Comparison of ENCODE assay signal across 1 cellular context in the genomic region with DNA sequence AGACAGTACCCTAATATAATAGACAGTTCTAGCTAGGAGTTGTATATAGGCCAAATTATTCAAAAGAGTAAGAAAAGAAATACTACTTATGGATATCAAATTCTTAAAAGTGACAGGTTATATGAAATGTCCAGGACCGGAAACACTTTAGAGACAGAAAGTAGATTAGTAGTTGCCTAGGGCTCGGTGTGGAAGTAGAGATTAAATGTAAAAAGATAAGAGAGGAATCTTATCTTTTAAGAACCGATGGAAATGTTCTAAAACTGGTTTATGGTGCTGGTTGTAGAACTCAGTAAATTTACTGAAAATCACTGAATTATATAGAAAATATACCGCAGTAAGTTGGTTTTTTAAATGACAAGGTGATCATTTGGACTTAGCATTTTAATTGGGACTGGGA.
A peak's percentile ranks its signal among the peaks of the same experiment; 100 is the strongest.
TF ChIP-seq lines count a peak whose summit lies in the region.

No MANE protein-coding gene starts in this region.

TF ChIP-seq in K562, 482 proteins besides CTCF, POLR2A, EP300 and RAD21 (continued from another document):
- TF ChIP-seq, protein P1, sequence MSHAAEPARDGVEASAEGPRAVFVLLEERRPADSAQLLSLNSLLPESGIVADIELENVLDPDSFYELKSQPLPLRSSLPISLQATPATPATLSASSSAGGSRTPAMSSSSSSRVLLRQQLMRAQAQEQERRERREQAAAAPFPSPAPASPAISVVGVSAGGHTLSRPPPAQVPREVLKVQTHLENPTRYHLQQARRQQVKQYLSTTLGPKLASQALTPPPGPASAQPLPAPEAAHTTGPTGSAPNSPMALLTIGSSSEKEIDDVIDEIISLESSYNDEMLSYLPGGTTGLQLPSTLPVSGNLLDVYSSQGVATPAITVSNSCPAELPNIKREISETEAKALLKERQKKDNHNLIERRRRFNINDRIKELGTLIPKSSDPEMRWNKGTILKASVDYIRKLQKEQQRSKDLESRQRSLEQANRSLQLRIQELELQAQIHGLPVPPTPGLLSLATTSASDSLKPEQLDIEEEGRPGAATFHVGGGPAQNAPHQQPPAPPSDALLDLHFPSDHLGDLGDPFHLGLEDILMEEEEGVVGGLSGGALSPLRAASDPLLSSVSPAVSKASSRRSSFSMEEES (CRISPR knock-in tag; IDR thresholded peaks at IDR 0.05), result no peak
- TF ChIP-seq TAL1 (IDR thresholded peaks at IDR 0.05) (peak; percentile 67), MNT (conservative IDR thresholded peaks at IDR 0.05) (no peak), ZNF778 (CRISPR knock-in tag; IDR thresholded peaks at IDR 0.05) (no peak), TCF3 (CRISPR knock-in tag; IDR thresholded peaks at IDR 0.05) (peak; percentile 31; the same call in 1 of the 2 replicates), RFX5 (IDR thresholded peaks at IDR 0.05; ENCODE audit: low read depth, low read length) (no peak), FOXJ2 (tag; IDR thresholded peaks at IDR 0.05) (0 out of 2 replicates have a peak, but pooled peaks have one; percentile 21), FUS (optimal IDR thresholded peaks at IDR 0.05; ENCODE audit: low read depth, low read length) (no peak), YY1 (IDR thresholded peaks at IDR 0.05; ENCODE audit: borderline replicate concordance in 1 of 3, control insufficient read depth in 1 of 3, extremely low read depth in 1 of 3, insufficient read depth in 3 of 3, insufficient read length in 1 of 3, insufficient replicate concordance in 2 of 3, low read depth in 1 of 3, low read length in 2 of 3) (no peak), ERF (CRISPR knock-in tag; IDR thresholded peaks at IDR 0.05) (no peak), EP400 (IDR thresholded peaks at IDR 0.05) (no peak), ZNF143 (CRISPR knock-in tag; IDR thresholded peaks at IDR 0.05) (no peak), ETV1 (tag; conservative IDR thresholded peaks at IDR 0.05; ENCODE audit: low read depth) (0 out of 2 replicates have a peak, but pooled peaks have one; percentile 28), GTF2E2 (tag; IDR thresholded peaks at IDR 0.05) (no peak), HES1 (IDR thresholded peaks at IDR 0.05; ENCODE audit: low read depth) (no peak), KHSRP (IDR thresholded peaks at IDR 0.05) (no peak), ZNF274 (IDR thresholded peaks at IDR 0.05; ENCODE audit: borderline replicate concordance, low read depth, low read length) (no peak), ARID1B (IDR thresholded peaks at IDR 0.05) (peak; percentile 83), SMARCE1 (IDR thresholded peaks at IDR 0.05) (peak; percentile 64), RFX1 (IDR thresholded peaks at IDR 0.05) (peak; percentile 24; the same call in 1 of the 2 replicates), ZNF717 (CRISPR knock-in tag; IDR thresholded peaks at IDR 0.05) (no peak), MTF1 (CRISPR knock-in tag; IDR thresholded peaks at IDR 0.05; ENCODE audit: borderline replicate concordance) (no peak), FOXM1 (IDR thresholded peaks at IDR 0.05; ENCODE audit: low read depth) (0 out of 2 replicates have a peak, but pooled peaks have one; percentile 17), FOXM1 (CRISPR knock-in tag; IDR thresholded peaks at IDR 0.05; ENCODE audit: low read depth) (no peak), KLF10 (CRISPR knock-in tag; IDR thresholded peaks at IDR 0.05) (no peak), HDGF (IDR thresholded peaks at IDR 0.05) (no peak), CCNT2 (IDR thresholded peaks at IDR 0.05; ENCODE audit: borderline replicate concordance, extremely low read depth, insufficient read length, low read depth, low read length) (no peak), XRCC4 (IDR thresholded peaks at IDR 0.05; ENCODE audit: extremely low read depth, insufficient read depth, insufficient read length) (no peak), RAD51 (IDR thresholded peaks at IDR 0.05; ENCODE audit: borderline replicate concordance, low read depth) (no peak), SMARCA4 (IDR thresholded peaks at IDR 0.05) (peak; percentile 77), TEAD2 (tag; IDR thresholded peaks at IDR 0.05) (no peak), ZBTB33 (CRISPR knock-in tag; IDR thresholded peaks at IDR 0.05) (no peak), PKNOX1 (IDR thresholded peaks at IDR 0.05) (peak; percentile 8; the same call in 1 of the 2 replicates), SETDB1 (IDR thresholded peaks at IDR 0.05; ENCODE audit: low read length) (no peak), ADNP (tag; IDR thresholded peaks at IDR 0.05) (peak; percentile 51; the same call in 1 of the 2 replicates), TEAD4 (IDR thresholded peaks at IDR 0.05; ENCODE audit: low read length) (peak; percentile 81), TEAD4 (CRISPR knock-in tag; IDR thresholded peaks at IDR 0.05; ENCODE audit: borderline replicate concordance) (no peak), SRSF9 (IDR thresholded peaks at IDR 0.05; ENCODE audit: borderline replicate concordance, low read depth, low read length) (no peak), KDM1A (IDR thresholded peaks at IDR 0.05) (peak in 1 of 2 experiments; percentile 49; a peak in 1 of 4 replicates), SMARCA5 (IDR thresholded peaks at IDR 0.05) (no peak), MEIS2 (IDR thresholded peaks at IDR 0.05; ENCODE audit: partially characterized antibody) (peak; percentile 14), DPF2 (IDR thresholded peaks at IDR 0.05) (peak; percentile 79), CBFA2T3 (IDR thresholded peaks at IDR 0.05) (peak; percentile 77), NCOR1 (IDR thresholded peaks at IDR 0.05) (peak; percentile 41; the same call in 1 of the 2 replicates), COPS2 (conservative IDR thresholded peaks at IDR 0.05) (no peak), RCOR1 (IDR thresholded peaks at IDR 0.05; ENCODE audit: borderline replicate concordance in 1 of 2, low read depth in 2 of 2, low read length in 2 of 2) (peak in 1 of 2 experiments; percentile 56; a peak in 1 of 4 replicates), SAP30 (IDR thresholded peaks at IDR 0.05; ENCODE audit: borderline replicate concordance, insufficient read depth, low read depth, low read length, poor library complexity, severe bottlenecking) (no peak), MXD1 (CRISPR knock-in tag; IDR thresholded peaks at IDR 0.05; ENCODE audit: borderline replicate concordance, poor library complexity, severe bottlenecking) (no peak), ZNF707 (CRISPR knock-in tag; conservative IDR thresholded peaks at IDR 0.05) (no peak), HOXB6 (CRISPR knock-in tag; IDR thresholded peaks at IDR 0.05; ENCODE audit: borderline replicate concordance) (no peak), RBM25 (IDR thresholded peaks at IDR 0.05; ENCODE audit: low read depth, low read length, severe bottlenecking) (no peak), DDX20 (tag; IDR thresholded peaks at IDR 0.05; ENCODE audit: low read depth) (no peak), CGGBP1 (CRISPR knock-in tag; IDR thresholded peaks at IDR 0.05) (no peak)
- TF ChIP-seq, protein P2, sequence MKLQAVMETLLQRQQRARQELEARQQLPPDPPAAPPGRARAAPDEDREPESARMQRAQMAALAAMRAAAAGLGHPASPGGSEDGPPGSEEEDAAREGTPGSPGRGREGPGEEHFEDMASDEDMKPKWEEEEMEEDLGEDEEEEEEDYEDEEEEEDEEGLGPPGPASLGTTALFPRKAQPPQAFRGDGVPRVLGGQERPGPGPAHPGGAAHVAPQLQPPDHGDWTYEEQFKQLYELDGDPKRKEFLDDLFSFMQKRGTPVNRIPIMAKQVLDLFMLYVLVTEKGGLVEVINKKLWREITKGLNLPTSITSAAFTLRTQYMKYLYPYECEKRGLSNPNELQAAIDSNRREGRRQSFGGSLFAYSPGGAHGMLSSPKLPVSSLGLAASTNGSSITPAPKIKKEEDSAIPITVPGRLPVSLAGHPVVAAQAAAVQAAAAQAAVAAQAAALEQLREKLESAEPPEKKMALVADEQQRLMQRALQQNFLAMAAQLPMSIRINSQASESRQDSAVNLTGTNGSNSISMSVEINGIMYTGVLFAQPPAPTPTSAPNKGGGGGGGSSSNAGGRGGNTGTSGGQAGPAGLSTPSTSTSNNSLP (IDR thresholded peaks at IDR 0.05; ENCODE audit: borderline replicate concordance, low read depth, low read length), result no peak
- TF ChIP-seq, protein P3, sequence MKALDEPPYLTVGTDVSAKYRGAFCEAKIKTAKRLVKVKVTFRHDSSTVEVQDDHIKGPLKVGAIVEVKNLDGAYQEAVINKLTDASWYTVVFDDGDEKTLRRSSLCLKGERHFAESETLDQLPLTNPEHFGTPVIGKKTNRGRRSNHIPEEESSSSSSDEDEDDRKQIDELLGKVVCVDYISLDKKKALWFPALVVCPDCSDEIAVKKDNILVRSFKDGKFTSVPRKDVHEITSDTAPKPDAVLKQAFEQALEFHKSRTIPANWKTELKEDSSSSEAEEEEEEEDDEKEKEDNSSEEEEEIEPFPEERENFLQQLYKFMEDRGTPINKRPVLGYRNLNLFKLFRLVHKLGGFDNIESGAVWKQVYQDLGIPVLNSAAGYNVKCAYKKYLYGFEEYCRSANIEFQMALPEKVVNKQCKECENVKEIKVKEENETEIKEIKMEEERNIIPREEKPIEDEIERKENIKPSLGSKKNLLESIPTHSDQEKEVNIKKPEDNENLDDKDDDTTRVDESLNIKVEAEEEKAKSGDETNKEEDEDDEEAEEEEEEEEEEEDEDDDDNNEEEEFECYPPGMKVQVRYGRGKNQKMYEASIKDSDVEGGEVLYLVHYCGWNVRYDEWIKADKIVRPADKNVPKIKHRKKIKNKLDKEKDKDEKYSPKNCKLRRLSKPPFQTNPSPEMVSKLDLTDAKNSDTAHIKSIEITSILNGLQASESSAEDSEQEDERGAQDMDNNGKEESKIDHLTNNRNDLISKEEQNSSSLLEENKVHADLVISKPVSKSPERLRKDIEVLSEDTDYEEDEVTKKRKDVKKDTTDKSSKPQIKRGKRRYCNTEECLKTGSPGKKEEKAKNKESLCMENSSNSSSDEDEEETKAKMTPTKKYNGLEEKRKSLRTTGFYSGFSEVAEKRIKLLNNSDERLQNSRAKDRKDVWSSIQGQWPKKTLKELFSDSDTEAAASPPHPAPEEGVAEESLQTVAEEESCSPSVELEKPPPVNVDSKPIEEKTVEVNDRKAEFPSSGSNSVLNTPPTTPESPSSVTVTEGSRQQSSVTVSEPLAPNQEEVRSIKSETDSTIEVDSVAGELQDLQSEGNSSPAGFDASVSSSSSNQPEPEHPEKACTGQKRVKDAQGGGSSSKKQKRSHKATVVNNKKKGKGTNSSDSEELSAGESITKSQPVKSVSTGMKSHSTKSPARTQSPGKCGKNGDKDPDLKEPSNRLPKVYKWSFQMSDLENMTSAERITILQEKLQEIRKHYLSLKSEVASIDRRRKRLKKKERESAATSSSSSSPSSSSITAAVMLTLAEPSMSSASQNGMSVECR (CRISPR knock-in tag; IDR thresholded peaks at IDR 0.05), result no peak
- TF ChIP-seq, protein P4, sequence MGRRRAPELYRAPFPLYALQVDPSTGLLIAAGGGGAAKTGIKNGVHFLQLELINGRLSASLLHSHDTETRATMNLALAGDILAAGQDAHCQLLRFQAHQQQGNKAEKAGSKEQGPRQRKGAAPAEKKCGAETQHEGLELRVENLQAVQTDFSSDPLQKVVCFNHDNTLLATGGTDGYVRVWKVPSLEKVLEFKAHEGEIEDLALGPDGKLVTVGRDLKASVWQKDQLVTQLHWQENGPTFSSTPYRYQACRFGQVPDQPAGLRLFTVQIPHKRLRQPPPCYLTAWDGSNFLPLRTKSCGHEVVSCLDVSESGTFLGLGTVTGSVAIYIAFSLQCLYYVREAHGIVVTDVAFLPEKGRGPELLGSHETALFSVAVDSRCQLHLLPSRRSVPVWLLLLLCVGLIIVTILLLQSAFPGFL (CRISPR knock-in tag; IDR thresholded peaks at IDR 0.05), result no peak
